Comparison of ENCODE assay signal across 1 cellular context in the genomic region with DNA sequence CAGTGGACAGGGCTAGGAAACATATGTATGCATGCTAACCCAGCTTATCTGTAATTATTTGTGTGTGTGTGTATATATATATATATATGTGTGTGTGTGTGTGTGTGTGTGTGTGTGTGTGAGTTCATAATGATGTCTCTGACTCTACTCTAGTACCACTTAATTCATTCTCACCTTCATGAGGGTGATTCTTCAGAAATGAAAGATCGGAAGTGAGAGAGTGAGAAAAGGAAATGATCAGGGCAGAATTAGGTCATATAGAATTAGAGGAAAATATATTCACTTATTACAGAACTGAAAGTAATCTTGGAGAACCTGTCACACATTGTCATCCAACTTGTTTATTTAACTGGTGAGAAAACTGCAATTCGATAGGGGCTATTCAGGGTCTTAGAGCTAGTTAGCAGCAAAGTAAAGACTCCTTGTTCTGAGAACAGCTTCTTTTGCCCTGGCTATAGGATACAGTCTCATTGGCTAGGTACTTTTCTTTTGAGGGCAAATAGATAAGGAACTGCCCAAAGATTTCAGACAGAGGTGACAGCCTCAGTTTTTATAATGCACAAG.
TF ChIP-seq lines count a peak whose summit lies in the region.

No MANE protein-coding gene starts in this region.

TF ChIP-seq in GM12878, 131 proteins besides CTCF, POLR2A, EP300 and RAD21 (continues in another document):
- no peak for TF ChIP-seq TCF12 (IDR thresholded peaks at IDR 0.05; ENCODE audit: low read depth, low read length)
- peak; percentile 39 for TF ChIP-seq JUNB (IDR thresholded peaks at IDR 0.05)
- no peak for TF ChIP-seq NFXL1 (IDR thresholded peaks at IDR 0.05; ENCODE audit: borderline replicate concordance)
- TF ChIP-seq, protein P1, sequence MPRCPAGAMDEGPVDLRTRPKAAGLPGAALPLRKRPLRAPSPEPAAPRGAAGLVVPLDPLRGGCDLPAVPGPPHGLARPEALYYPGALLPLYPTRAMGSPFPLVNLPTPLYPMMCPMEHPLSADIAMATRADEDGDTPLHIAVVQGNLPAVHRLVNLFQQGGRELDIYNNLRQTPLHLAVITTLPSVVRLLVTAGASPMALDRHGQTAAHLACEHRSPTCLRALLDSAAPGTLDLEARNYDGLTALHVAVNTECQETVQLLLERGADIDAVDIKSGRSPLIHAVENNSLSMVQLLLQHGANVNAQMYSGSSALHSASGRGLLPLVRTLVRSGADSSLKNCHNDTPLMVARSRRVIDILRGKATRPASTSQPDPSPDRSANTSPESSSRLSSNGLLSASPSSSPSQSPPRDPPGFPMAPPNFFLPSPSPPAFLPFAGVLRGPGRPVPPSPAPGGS (IDR thresholded peaks at IDR 0.05; ENCODE audit: borderline replicate concordance, insufficient read depth, low read depth, low read length, poor library complexity, severe bottlenecking), result no peak
- TF ChIP-seq, protein P2, sequence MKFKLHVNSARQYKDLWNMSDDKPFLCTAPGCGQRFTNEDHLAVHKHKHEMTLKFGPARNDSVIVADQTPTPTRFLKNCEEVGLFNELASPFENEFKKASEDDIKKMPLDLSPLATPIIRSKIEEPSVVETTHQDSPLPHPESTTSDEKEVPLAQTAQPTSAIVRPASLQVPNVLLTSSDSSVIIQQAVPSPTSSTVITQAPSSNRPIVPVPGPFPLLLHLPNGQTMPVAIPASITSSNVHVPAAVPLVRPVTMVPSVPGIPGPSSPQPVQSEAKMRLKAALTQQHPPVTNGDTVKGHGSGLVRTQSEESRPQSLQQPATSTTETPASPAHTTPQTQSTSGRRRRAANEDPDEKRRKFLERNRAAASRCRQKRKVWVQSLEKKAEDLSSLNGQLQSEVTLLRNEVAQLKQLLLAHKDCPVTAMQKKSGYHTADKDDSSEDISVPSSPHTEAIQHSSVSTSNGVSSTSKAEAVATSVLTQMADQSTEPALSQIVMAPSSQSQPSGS (IDR thresholded peaks at IDR 0.05; ENCODE audit: low read length), result no peak
- TF ChIP-seq SRF (IDR thresholded peaks at IDR 0.05; ENCODE audit: low read depth in 2 of 2, low read length in 2 of 2), result no peak
- TF ChIP-seq MEF2A (IDR thresholded peaks at IDR 0.05; ENCODE audit: insufficient read depth, low read depth, low read length), result no peak
- TF ChIP-seq, protein P3, sequence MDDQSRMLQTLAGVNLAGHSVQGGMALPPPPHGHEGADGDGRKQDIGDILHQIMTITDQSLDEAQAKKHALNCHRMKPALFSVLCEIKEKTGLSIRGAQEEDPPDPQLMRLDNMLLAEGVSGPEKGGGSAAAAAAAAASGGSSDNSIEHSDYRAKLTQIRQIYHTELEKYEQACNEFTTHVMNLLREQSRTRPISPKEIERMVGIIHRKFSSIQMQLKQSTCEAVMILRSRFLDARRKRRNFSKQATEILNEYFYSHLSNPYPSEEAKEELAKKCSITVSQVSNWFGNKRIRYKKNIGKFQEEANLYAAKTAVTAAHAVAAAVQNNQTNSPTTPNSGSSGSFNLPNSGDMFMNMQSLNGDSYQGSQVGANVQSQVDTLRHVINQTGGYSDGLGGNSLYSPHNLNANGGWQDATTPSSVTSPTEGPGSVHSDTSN (IDR thresholded peaks at IDR 0.05; ENCODE audit: insufficient replicate concordance, low read depth, low read length), result no peak
- no peak for TF ChIP-seq GATAD2B (conservative IDR thresholded peaks at IDR 0.05; ENCODE audit: low read depth)
- no peak for TF ChIP-seq POLR2AphosphoS5 (IDR thresholded peaks at IDR 0.05; ENCODE audit: low read length)
- TF ChIP-seq SPI1 (IDR thresholded peaks at IDR 0.05; ENCODE audit: borderline replicate concordance, insufficient read depth, low read depth, low read length), result peak; percentile 42; the same call in 1 of the 2 replicates
- TF ChIP-seq JUND (IDR thresholded peaks at IDR 0.05; ENCODE audit: low read depth, low read length), result no peak
- no peak for TF ChIP-seq FOXM1 (IDR thresholded peaks at IDR 0.05; ENCODE audit: low read depth, low read length)
- TF ChIP-seq MTA2 (IDR thresholded peaks at IDR 0.05; ENCODE audit: low read depth), result peak; percentile 64
- TF ChIP-seq NBN (IDR thresholded peaks at IDR 0.05), result no peak; the same call in 1 of the 2 replicates
- TF ChIP-seq GABPA (IDR thresholded peaks at IDR 0.05; ENCODE audit: low read depth), result peak; percentile 37; the same call in 1 of the 2 replicates
- TF ChIP-seq, protein P4, sequence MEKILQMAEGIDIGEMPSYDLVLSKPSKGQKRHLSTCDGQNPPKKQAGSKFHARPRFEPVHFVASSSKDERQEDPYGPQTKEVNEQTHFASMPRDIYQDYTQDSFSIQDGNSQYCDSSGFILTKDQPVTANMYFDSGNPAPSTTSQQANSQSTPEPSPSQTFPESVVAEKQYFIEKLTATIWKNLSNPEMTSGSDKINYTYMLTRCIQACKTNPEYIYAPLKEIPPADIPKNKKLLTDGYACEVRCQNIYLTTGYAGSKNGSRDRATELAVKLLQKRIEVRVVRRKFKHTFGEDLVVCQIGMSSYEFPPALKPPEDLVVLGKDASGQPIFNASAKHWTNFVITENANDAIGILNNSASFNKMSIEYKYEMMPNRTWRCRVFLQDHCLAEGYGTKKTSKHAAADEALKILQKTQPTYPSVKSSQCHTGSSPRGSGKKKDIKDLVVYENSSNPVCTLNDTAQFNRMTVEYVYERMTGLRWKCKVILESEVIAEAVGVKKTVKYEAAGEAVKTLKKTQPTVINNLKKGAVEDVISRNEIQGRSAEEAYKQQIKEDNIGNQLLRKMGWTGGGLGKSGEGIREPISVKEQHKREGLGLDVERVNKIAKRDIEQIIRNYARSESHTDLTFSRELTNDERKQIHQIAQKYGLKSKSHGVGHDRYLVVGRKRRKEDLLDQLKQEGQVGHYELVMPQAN (conservative IDR thresholded peaks at IDR 0.05), result no peak
- TF ChIP-seq RAD51 (IDR thresholded peaks at IDR 0.05), result no peak
- TF ChIP-seq, protein P5, sequence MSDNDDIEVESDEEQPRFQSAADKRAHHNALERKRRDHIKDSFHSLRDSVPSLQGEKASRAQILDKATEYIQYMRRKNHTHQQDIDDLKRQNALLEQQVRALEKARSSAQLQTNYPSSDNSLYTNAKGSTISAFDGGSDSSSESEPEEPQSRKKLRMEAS (IDR thresholded peaks at IDR 0.05; ENCODE audit: low read depth, low read length), result no peak
- TF ChIP-seq LARP7 (IDR thresholded peaks at IDR 0.05), result no peak
- no peak for TF ChIP-seq POU2F2 (IDR thresholded peaks at IDR 0.05; ENCODE audit: borderline replicate concordance, low read depth, low read length)
- no peak for TF ChIP-seq KLF5 (IDR thresholded peaks at IDR 0.05; ENCODE audit: partially characterized antibody)
- TF ChIP-seq PML (IDR thresholded peaks at IDR 0.05; ENCODE audit: low read length), result no peak
- TF ChIP-seq SP1 (IDR thresholded peaks at IDR 0.05; ENCODE audit: low read depth, low read length), result no peak
- TF ChIP-seq, protein P6, sequence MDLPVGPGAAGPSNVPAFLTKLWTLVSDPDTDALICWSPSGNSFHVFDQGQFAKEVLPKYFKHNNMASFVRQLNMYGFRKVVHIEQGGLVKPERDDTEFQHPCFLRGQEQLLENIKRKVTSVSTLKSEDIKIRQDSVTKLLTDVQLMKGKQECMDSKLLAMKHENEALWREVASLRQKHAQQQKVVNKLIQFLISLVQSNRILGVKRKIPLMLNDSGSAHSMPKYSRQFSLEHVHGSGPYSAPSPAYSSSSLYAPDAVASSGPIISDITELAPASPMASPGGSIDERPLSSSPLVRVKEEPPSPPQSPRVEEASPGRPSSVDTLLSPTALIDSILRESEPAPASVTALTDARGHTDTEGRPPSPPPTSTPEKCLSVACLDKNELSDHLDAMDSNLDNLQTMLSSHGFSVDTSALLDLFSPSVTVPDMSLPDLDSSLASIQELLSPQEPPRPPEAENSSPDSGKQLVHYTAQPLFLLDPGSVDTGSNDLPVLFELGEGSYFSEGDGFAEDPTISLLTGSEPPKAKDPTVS (IDR thresholded peaks at IDR 0.05; ENCODE audit: low read depth, low read length), result no peak
- TF ChIP-seq, protein P7, sequence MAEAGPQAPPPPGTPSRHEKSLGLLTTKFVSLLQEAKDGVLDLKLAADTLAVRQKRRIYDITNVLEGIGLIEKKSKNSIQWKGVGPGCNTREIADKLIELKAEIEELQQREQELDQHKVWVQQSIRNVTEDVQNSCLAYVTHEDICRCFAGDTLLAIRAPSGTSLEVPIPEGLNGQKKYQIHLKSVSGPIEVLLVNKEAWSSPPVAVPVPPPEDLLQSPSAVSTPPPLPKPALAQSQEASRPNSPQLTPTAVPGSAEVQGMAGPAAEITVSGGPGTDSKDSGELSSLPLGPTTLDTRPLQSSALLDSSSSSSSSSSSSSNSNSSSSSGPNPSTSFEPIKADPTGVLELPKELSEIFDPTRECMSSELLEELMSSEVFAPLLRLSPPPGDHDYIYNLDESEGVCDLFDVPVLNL (IDR thresholded peaks at IDR 0.05; ENCODE audit: low read depth, low read length), result no peak
- TF ChIP-seq NFIC (IDR thresholded peaks at IDR 0.05; ENCODE audit: low read depth, low read length), result peak; percentile 26; the same call in 1 of the 2 replicates
- TF ChIP-seq, protein P8, sequence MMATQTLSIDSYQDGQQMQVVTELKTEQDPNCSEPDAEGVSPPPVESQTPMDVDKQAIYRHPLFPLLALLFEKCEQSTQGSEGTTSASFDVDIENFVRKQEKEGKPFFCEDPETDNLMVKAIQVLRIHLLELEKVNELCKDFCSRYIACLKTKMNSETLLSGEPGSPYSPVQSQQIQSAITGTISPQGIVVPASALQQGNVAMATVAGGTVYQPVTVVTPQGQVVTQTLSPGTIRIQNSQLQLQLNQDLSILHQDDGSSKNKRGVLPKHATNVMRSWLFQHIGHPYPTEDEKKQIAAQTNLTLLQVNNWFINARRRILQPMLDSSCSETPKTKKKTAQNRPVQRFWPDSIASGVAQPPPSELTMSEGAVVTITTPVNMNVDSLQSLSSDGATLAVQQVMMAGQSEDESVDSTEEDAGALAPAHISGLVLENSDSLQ (IDR thresholded peaks at IDR 0.05), result peak; percentile 42; the same call in 1 of the 2 replicates
- TF ChIP-seq ETV6 (conservative IDR thresholded peaks at IDR 0.05 in 1 of 2, IDR thresholded peaks at IDR 0.05 in 1 of 2; ENCODE audit: borderline replicate concordance in 1 of 2, low read depth in 1 of 2), result peak in 1 of 2 experiments; percentile 67; a peak in 1 of 4 replicates
- TF ChIP-seq CHD4 (IDR thresholded peaks at IDR 0.05), result no peak
- TF ChIP-seq TARDBP (IDR thresholded peaks at IDR 0.05; ENCODE audit: borderline replicate concordance), result no peak
- TF ChIP-seq IKZF1 (conservative IDR thresholded peaks at IDR 0.05), result 0 out of 2 replicates have a peak, but pooled peaks have one; percentile 20
- no peak for TF ChIP-seq ZNF622 (IDR thresholded peaks at IDR 0.05)
- peak; percentile 16; the same call in 1 of the 2 replicates for TF ChIP-seq CREM (IDR thresholded peaks at IDR 0.05; ENCODE audit: low read depth)
- no peak for TF ChIP-seq KDM1A (IDR thresholded peaks at IDR 0.05; ENCODE audit: borderline replicate concordance)
- TF ChIP-seq IKZF2 (IDR thresholded peaks at IDR 0.05), result peak; percentile 31; a peak in 2 of 4 replicates
- no peak for TF ChIP-seq EZH2 (IDR thresholded peaks at IDR 0.05; ENCODE audit: borderline replicate concordance, control insufficient read depth, low read depth, low read length)
- TF ChIP-seq CBFB (IDR thresholded peaks at IDR 0.05; ENCODE audit: low read depth), result no peak
- no peak for TF ChIP-seq BACH1 (IDR thresholded peaks at IDR 0.05; ENCODE audit: borderline replicate concordance)
- no peak for TF ChIP-seq ZZZ3 (IDR thresholded peaks at IDR 0.05; ENCODE audit: control insufficient read depth, insufficient read length, low read depth)
- TF ChIP-seq, protein P9, sequence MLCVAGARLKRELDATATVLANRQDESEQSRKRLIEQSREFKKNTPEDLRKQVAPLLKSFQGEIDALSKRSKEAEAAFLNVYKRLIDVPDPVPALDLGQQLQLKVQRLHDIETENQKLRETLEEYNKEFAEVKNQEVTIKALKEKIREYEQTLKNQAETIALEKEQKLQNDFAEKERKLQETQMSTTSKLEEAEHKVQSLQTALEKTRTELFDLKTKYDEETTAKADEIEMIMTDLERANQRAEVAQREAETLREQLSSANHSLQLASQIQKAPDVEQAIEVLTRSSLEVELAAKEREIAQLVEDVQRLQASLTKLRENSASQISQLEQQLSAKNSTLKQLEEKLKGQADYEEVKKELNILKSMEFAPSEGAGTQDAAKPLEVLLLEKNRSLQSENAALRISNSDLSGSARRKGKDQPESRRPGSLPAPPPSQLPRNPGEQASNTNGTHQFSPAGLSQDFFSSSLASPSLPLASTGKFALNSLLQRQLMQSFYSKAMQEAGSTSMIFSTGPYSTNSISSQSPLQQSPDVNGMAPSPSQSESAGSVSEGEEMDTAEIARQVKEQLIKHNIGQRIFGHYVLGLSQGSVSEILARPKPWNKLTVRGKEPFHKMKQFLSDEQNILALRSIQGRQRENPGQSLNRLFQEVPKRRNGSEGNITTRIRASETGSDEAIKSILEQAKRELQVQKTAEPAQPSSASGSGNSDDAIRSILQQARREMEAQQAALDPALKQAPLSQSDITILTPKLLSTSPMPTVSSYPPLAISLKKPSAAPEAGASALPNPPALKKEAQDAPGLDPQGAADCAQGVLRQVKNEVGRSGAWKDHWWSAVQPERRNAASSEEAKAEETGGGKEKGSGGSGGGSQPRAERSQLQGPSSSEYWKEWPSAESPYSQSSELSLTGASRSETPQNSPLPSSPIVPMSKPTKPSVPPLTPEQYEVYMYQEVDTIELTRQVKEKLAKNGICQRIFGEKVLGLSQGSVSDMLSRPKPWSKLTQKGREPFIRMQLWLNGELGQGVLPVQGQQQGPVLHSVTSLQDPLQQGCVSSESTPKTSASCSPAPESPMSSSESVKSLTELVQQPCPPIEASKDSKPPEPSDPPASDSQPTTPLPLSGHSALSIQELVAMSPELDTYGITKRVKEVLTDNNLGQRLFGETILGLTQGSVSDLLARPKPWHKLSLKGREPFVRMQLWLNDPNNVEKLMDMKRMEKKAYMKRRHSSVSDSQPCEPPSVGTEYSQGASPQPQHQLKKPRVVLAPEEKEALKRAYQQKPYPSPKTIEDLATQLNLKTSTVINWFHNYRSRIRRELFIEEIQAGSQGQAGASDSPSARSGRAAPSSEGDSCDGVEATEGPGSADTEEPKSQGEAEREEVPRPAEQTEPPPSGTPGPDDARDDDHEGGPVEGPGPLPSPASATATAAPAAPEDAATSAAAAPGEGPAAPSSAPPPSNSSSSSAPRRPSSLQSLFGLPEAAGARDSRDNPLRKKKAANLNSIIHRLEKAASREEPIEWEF (IDR thresholded peaks at IDR 0.05; ENCODE audit: insufficient replicate concordance, low read depth, low read length), result no peak
- TF ChIP-seq MTA3 (IDR thresholded peaks at IDR 0.05; ENCODE audit: borderline replicate concordance, low read length), result no peak
- TF ChIP-seq BMI1 (IDR thresholded peaks at IDR 0.05; ENCODE audit: borderline replicate concordance), result no peak
- no peak for TF ChIP-seq EGR1 (IDR thresholded peaks at IDR 0.05; ENCODE audit: borderline replicate concordance in 1 of 2, low read depth in 2 of 2, low read length in 2 of 2)
- TF ChIP-seq MYB (IDR thresholded peaks at IDR 0.05; ENCODE audit: borderline replicate concordance, low read depth, low read length), result no peak
- no peak for TF ChIP-seq HDAC2 (IDR thresholded peaks at IDR 0.05)
- TF ChIP-seq PAX8 (IDR thresholded peaks at IDR 0.05), result no peak
